Comparison of ENCODE assay signal across 18 cellular contexts in the genomic region with DNA sequence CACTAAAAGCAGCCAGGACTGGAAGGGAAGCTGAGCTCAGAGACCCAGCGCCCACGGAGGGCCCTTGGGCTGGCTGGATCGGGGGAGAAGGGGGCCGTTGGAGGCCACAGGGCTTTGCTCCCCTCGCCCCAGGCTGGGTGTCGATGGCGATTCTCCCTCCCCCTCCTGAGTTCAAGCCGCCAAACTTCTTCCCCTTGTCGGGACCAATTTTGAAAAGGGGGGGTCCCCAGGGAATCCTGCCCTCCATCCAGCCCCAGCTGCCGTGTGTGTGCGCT.
DNase-seq lines count a peak whose midpoint lies in the region; TF ChIP-seq lines count a peak whose summit lies in the region.
"Had no signal": no experiment of that assay in that cellular context is flagged by ENCODE, and none has a peak within 500 bp of the region (broad histone marks: within the 10 kb centered on the region; RNA-seq: fewer than 3 reads in every experiment).

No MANE protein-coding gene starts in this region.

- H3K9ac ChIP-seq in BLaER1 treated with 17β-estradiol and CSF1 and Interleukin-3, amounts not matched to agents 10 nM and 100 nM: peak overlapping the region; percentile 69 to 83 (median 78)
- no peak overlapping the region for H3K9ac ChIP-seq in HUES48 (ENCODE audit: low read depth, low read length)

- DNase-seq in epithelial cell of proximal tubule (ENCODE audit: low read depth) (no peak), osteoblast (ENCODE audit: insufficient read length, low spot score, missing footprints) (peak; percentile 58), HUDEP-2 (lab: John Stamatoyannopoulos, UW; ENCODE audit: unreplicated experiment in 76 of 76) (no peak), iPS-NIHi11 (ENCODE audit: low spot score) (no peak), RKO (ENCODE audit: low spot score) (no peak)
- DNase-seq in effector memory CD4-positive, alpha-beta T cell: no peak
- DNase-seq: activated CD4-positive, CD25-positive, alpha-beta regulatory T cell treated with anti-CD3 and anti-CD28 coated beads, Interleukin-2, amount 50 U/mL, for 72 hours; activated CD8-positive, alpha-beta memory T cell treated with anti-CD3 and anti-CD28 coated beads, Interleukin-2, amount 50 U/mL, for 48 hours; adrenal gland; DMS79; NCI-H146; NCI-H446; T-cell had no signal

- H3K27me3 ChIP-seq in BLaER1 treated with 17β-estradiol and CSF1 and Interleukin-3, amounts not matched to agents 10 nM and 100 nM: no peaks in the 10 kb centered on the region
- H3K27me3 ChIP-seq in HUES48 (ENCODE audit: control insufficient read depth, insufficient read depth, low read length): no peaks in the 10 kb centered on the region
- no peaks in the 10 kb centered on the region for H3K27me3 ChIP-seq in osteoblast (ENCODE audit: insufficient read depth, low read length)
- peaks cover 22% of the 10 kb centered on the region for H3K27me3 ChIP-seq in effector memory CD4-positive, alpha-beta T cell (replicated peaks; ENCODE audit: control insufficient read depth, insufficient read depth, low read length, poor library complexity, severe bottlenecking)
- H3K27me3 ChIP-seq: adrenal gland, right lobe of liver had no signal

- no peaks in the 10 kb centered on the region for H4K20me1 ChIP-seq in BLaER1 treated with 17β-estradiol and CSF1 and Interleukin-3, amounts not matched to agents 10 nM and 100 nM
- no peaks in the 10 kb centered on the region for H4K20me1 ChIP-seq in osteoblast (ENCODE audit: insufficient read depth, low read length)

- H2AFZ ChIP-seq in osteoblast (ENCODE audit: low read length): no peak overlapping the region

- H3K4me1 ChIP-seq in BLaER1 treated with 17β-estradiol and CSF1 and Interleukin-3, amounts not matched to agents 10 nM and 100 nM: peaks cover 18 to 46% (median 32%) of the 10 kb centered on the region in 10 experiments
- H3K4me1 ChIP-seq in HUES48 (ENCODE audit: control insufficient read depth, insufficient read depth, low read length) (0 out of 2 replicates have a peak, but pooled peaks cover 4% of the 10 kb centered on the region), osteoblast (ENCODE audit: insufficient read depth, low read length) (no peaks in the 10 kb centered on the region)
- no peaks in the 10 kb centered on the region for H3K4me1 ChIP-seq in effector memory CD4-positive, alpha-beta T cell (ENCODE audit: control insufficient read depth, insufficient read depth, low read length, poor library complexity, severe bottlenecking)
- H3K4me1 ChIP-seq: right lobe of liver had no signal

- peak overlapping the region; percentile 33 to 87 (median 77); a peak in 19 of 22 replicates for H3K27ac ChIP-seq in BLaER1 treated with 17β-estradiol and CSF1 and Interleukin-3, amounts not matched to agents 10 nM and 100 nM
- H3K27ac ChIP-seq in HUES48 (ENCODE audit: low read depth, low read length) (no peak overlapping the region), osteoblast (ENCODE audit: low read depth, low read length) (no peak overlapping the region)
- H3K27ac ChIP-seq in effector memory CD4-positive, alpha-beta T cell (ENCODE audit: insufficient read depth, low read length, poor library complexity, severe bottlenecking): no peak overlapping the region
- H3K27ac ChIP-seq: adrenal gland, esophagus muscularis mucosa, neutrophil, right lobe of liver had no signal

- peak overlapping the region; percentile 83 to 96 (median 94) for H3K4me2 ChIP-seq in BLaER1 treated with 17β-estradiol and CSF1 and Interleukin-3, amounts not matched to agents 10 nM and 100 nM
- peak overlapping the region; percentile 58 for H3K4me2 ChIP-seq in osteoblast (ENCODE audit: insufficient read depth, low read length)

- H3K9me3 ChIP-seq in BLaER1 treated with 17β-estradiol and CSF1 and Interleukin-3, amounts not matched to agents 10 nM and 100 nM (replicated peaks in 1 of 11): peaks cover 2 to 6% (median 4%) of the 10 kb centered on the region in 11 experiments; a peak in 20 of 22 replicates
- H3K9me3 ChIP-seq in HUES48 (ENCODE audit: control insufficient read depth, insufficient read depth, low read length): no peaks in the 10 kb centered on the region
- H3K9me3 ChIP-seq in osteoblast (ENCODE audit: low read depth, low read length): no peaks in the 10 kb centered on the region
- no peaks in the 10 kb centered on the region for H3K9me3 ChIP-seq in effector memory CD4-positive, alpha-beta T cell (ENCODE audit: control insufficient read depth, low read length)
- H3K9me3 ChIP-seq: adrenal gland, neutrophil, right lobe of liver had no signal

- H3K36me3 ChIP-seq in BLaER1 treated with 17β-estradiol and CSF1 and Interleukin-3, amounts not matched to agents 10 nM and 100 nM: no peaks in the 10 kb centered on the region
- peaks cover 30% of the 10 kb centered on the region for H3K36me3 ChIP-seq in HUES48 (ENCODE audit: control insufficient read depth, insufficient read depth, low read length)
- H3K36me3 ChIP-seq in osteoblast (ENCODE audit: insufficient read depth, low read length): no peaks in the 10 kb centered on the region
- H3K36me3 ChIP-seq in effector memory CD4-positive, alpha-beta T cell (ENCODE audit: control insufficient read depth, insufficient read depth, low read length): no peaks in the 10 kb centered on the region
- H3K36me3 ChIP-seq: adrenal gland, esophagus muscularis mucosa, neutrophil, right lobe of liver had no signal

- no peaks in the 10 kb centered on the region for H3K79me2 ChIP-seq in osteoblast (ENCODE audit: insufficient read depth, low read length)

- TF ChIP-seq CTCF in epithelial cell of proximal tubule (conservative IDR thresholded peaks at IDR 0.05; ENCODE audit: low read depth, low read length) (no peak), osteoblast (IDR thresholded peaks at IDR 0.05; ENCODE audit: extremely low read depth, low read depth, low read length) (no peak)

- H3K4me3 ChIP-seq in BLaER1 treated with 17β-estradiol and CSF1 and Interleukin-3, amounts not matched to agents 10 nM and 100 nM: peak overlapping the region; percentile 36 to 65 (median 48)
- H3K4me3 ChIP-seq in HUES48 (ENCODE audit: low read depth, low read length) (peak overlapping the region; percentile 46; the same call in 1 of the 2 replicates), epithelial cell of proximal tubule (ENCODE audit: low read depth, low read length) (peak overlapping the region; percentile 42), osteoblast (ENCODE audit: insufficient read depth, low read length) (peak overlapping the region; percentile 16)
- no peak overlapping the region for H3K4me3 ChIP-seq in effector memory CD4-positive, alpha-beta T cell (ENCODE audit: insufficient read depth, low read depth, low read length, poor library complexity, severe bottlenecking)
- H3K4me3 ChIP-seq: adrenal gland, right lobe of liver had no signal

Comparison
In these comparisons a context has a peak if more than half of its experiments do, and no peak if none do; other contexts are left out.
1. H3K27ac ChIP-seq: peak in BLaER1 treated with 17β-estradiol and CSF1 and Interleukin-3, amounts not matched to agents 10 nM and 100 nM (11 of 11); none in HUES48 (single experiment), osteoblast (single experiment) and effector memory CD4-positive, alpha-beta T cell (single experiment).